In genomic region chr2:17517481-17518211, GRCh38 we compare ENCODE assay signal across 8 cellular contexts. TPM values are rescaled to one million over a fixed set of nuclear protein-coding genes. Genes with fewer than 3 reads are reported as not detected.
A peak's percentile ranks its signal among the peaks of the same experiment; 100 is the strongest.
DNase-seq lines count a peak whose midpoint lies in the region; ATAC-seq and TF ChIP-seq lines count a peak whose summit lies in the region.

No MANE protein-coding gene starts in this region.

- peaks cover 15% of the 10 kb centered on the region for H3K27me3 Mint-ChIP-seq in brain

- DNase-seq in middle frontal gyrus (ENCODE audit: extremely low spot score, low spot score) (peak; percentile 27), NCI-H524 (lab: John Stamatoyannopoulos, UW) (no peak), NCI-H2196 (lab: John Stamatoyannopoulos, UW; ENCODE audit: unreplicated experiment) (no peak), foreskin melanocyte (no peak)
- no peak for DNase-seq in activated naive CD4-positive, alpha-beta T cell treated with Interleukin-2 at 50 U/mL for 16 hours

- peak overlapping the region; percentile 4 to 89 (median 42) for H3K27ac Mint-ChIP-seq in brain

- peak overlapping the region; percentile 78 to 87 (median 83) for H3K4me3 Mint-ChIP-seq in brain

- TF ChIP-seq CTCF in brain (conservative IDR thresholded peaks at IDR 0.05) = no peak

- H3K36me3 Mint-ChIP-seq in brain = no peaks in the 10 kb centered on the region

- ATAC-seq in GM19023 (IDR thresholded peaks at IDR 0.05; ENCODE audit: unreplicated experiment) = peak; percentile 40
- peak; percentile 24 for ATAC-seq in HG03060 (IDR thresholded peaks at IDR 0.05; ENCODE audit: low read depth, unreplicated experiment)

- no peaks in the 10 kb centered on the region for H3K9me3 Mint-ChIP-seq in brain

- H3K4me1 Mint-ChIP-seq in brain = peaks cover 22% of the 10 kb centered on the region

RNA-seq across cellular contexts. Expression of gene RAD51AP2, which starts 0.6 kb away (rescaled TPM):
- not detected for polyA plus RNA-seq in brain (ENCODE audit: insufficient read depth, low read depth, low replicate concordance)

RNA-seq across cellular contexts. Expression of gene VSNL1, which starts 22.9 kb away (rescaled TPM):
- 124 TPM for polyA plus RNA-seq in brain (ENCODE audit: insufficient read depth, low read depth, low replicate concordance)
